ENCODE assay signal across 1 cellular context in the genomic region with DNA sequence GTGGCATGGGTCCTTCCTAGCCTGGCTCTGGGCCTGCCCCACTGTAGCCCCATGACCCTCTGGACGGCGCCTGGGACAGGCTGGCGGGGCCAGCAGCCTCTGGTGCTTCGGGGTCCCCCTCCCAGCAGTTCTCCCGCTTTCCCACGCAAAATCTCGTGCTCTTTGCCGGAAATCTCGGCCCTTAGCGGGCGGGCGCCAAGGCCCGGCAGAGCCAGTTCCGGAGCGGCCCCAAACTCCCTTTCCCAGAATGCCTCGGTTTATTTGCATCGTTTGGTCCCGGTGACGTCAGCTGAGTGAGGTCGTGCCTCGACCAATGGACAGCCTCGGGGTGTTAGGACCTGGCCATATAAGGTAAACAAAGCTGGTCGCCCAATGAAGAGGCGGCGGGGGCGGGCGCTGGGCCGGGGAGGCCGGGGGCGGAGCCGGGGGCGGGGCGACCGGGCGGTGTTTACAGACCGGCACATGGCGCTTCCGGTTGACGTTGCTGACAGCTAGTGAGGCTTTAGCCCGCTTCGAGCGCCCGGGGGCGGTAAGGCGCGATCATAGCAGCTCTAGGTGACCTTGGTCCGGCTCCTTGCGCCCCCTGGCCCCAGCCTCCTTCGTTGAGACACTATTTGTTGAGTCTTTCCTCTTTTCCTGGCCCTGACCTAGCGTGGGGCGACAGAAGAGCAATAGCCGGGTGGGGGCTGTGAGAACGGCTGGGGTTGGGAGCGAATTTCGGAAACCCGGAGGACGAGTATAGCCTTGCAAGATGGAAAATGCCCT.
A peak's percentile ranks its signal among the peaks of the same experiment; 100 is the strongest.
TF ChIP-seq lines count a peak whose summit lies in the region.

No MANE protein-coding gene starts in this region.

TF ChIP-seq in K562, 482 proteins besides CTCF, POLR2A, EP300 and RAD21 (continued from another document and continues in another):
- TF ChIP-seq NRF1 (conservative IDR thresholded peaks at IDR 0.05 in 1 of 2, IDR thresholded peaks at IDR 0.05 in 1 of 2) (peak; percentile 45 to 63; a peak in 3 of 4 replicates), ESRRA (IDR thresholded peaks at IDR 0.05; ENCODE audit: borderline replicate concordance, low read depth) (peak; percentile 100), LCOR (CRISPR knock-in tag; IDR thresholded peaks at IDR 0.05) (peak; percentile 40; the same call in 1 of the 2 replicates), ZNF766 (CRISPR knock-in tag; conservative IDR thresholded peaks at IDR 0.05) (peak; percentile 82; the same call in 1 of the 2 replicates), E2F3 (CRISPR knock-in tag; IDR thresholded peaks at IDR 0.05) (peak; percentile 60; the same call in 1 of the 2 replicates), ZBTB1 (CRISPR knock-in tag; IDR thresholded peaks at IDR 0.05; ENCODE audit: borderline replicate concordance, low read depth) (0 out of 2 replicates have a peak, but pooled peaks have one; percentile 21), TAF7 (tag; IDR thresholded peaks at IDR 0.05) (peak; percentile 81; the same call in 1 of the 2 replicates), REST (CRISPR knock-in tag; IDR thresholded peaks at IDR 0.05; ENCODE audit: low read depth) (peak; percentile 55; the same call in 1 of the 2 replicates), FOXJ2 (tag; IDR thresholded peaks at IDR 0.05) (peak; percentile 96), ATF7 (IDR thresholded peaks at IDR 0.05) (peak; percentile 96), HMGN3 (IDR thresholded peaks at IDR 0.05; ENCODE audit: borderline replicate concordance, extremely low read depth, insufficient read length, low read depth, low read length) (peak; percentile 33), ZNF431 (CRISPR knock-in tag; IDR thresholded peaks at IDR 0.05) (peak; percentile 30; the same call in 1 of the 2 replicates), KAT2B (IDR thresholded peaks at IDR 0.05; ENCODE audit: low read depth, low read length) (peak; percentile 38), ZFX (CRISPR knock-in tag; IDR thresholded peaks at IDR 0.05) (peak; percentile 80), BRD9 (IDR thresholded peaks at IDR 0.05; ENCODE audit: low read depth, partially characterized antibody) (peak; percentile 74), L3MBTL2 (IDR thresholded peaks at IDR 0.05) (peak; percentile 89), RNF2 (IDR thresholded peaks at IDR 0.05) (peak; percentile 70), CHD7 (IDR thresholded peaks at IDR 0.05; ENCODE audit: low read depth, low read length) (no peak), BRD4 (IDR thresholded peaks at IDR 0.05) (no peak), KAT7 (CRISPR knock-in tag; IDR thresholded peaks at IDR 0.05; ENCODE audit: borderline replicate concordance) (no peak)
- TF ChIP-seq, protein P1, sequence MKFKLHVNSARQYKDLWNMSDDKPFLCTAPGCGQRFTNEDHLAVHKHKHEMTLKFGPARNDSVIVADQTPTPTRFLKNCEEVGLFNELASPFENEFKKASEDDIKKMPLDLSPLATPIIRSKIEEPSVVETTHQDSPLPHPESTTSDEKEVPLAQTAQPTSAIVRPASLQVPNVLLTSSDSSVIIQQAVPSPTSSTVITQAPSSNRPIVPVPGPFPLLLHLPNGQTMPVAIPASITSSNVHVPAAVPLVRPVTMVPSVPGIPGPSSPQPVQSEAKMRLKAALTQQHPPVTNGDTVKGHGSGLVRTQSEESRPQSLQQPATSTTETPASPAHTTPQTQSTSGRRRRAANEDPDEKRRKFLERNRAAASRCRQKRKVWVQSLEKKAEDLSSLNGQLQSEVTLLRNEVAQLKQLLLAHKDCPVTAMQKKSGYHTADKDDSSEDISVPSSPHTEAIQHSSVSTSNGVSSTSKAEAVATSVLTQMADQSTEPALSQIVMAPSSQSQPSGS (CRISPR knock-in tag; IDR thresholded peaks at IDR 0.05): no peak
- TF ChIP-seq, protein P2, sequence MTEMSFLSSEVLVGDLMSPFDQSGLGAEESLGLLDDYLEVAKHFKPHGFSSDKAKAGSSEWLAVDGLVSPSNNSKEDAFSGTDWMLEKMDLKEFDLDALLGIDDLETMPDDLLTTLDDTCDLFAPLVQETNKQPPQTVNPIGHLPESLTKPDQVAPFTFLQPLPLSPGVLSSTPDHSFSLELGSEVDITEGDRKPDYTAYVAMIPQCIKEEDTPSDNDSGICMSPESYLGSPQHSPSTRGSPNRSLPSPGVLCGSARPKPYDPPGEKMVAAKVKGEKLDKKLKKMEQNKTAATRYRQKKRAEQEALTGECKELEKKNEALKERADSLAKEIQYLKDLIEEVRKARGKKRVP (CRISPR knock-in tag; IDR thresholded peaks at IDR 0.05): 0 out of 2 replicates have a peak, but pooled peaks have one; percentile 37
